1 cellular context compared by ENCODE assay signal in genomic region chr5:68452286-68452685, GRCh38.
TF ChIP-seq lines count a peak whose summit lies in the region.

No MANE protein-coding gene starts in this region.

TF ChIP-seq in K562, 482 proteins besides CTCF, POLR2A, EP300 and RAD21 (continued from another document):
- no peak for TF ChIP-seq TSHZ1 (CRISPR knock-in tag; IDR thresholded peaks at IDR 0.05)
- no peak for TF ChIP-seq GTF2E2 (tag; IDR thresholded peaks at IDR 0.05)
- no peak for TF ChIP-seq FUS (optimal IDR thresholded peaks at IDR 0.05; ENCODE audit: low read depth, low read length)
- no peak for TF ChIP-seq HNRNPK (IDR thresholded peaks at IDR 0.05; ENCODE audit: low read depth, low read length, poor library complexity, severe bottlenecking)
- no peak for TF ChIP-seq RBM14 (IDR thresholded peaks at IDR 0.05; ENCODE audit: borderline replicate concordance, insufficient read depth, low read depth, low read length)
- TF ChIP-seq ZNF354B (CRISPR knock-in tag; IDR thresholded peaks at IDR 0.05) = no peak
- no peak for TF ChIP-seq ZNF212 (CRISPR knock-in tag; IDR thresholded peaks at IDR 0.05)
- no peak for TF ChIP-seq ZNF134 (CRISPR knock-in tag; conservative IDR thresholded peaks at IDR 0.05)
- no peak for TF ChIP-seq PHB (CRISPR knock-in tag; IDR thresholded peaks at IDR 0.05)
- no peak for TF ChIP-seq TAF1 (IDR thresholded peaks at IDR 0.05; ENCODE audit: control insufficient read depth, extremely low read depth, insufficient read depth, low read length, severe bottlenecking)
- TF ChIP-seq ZNF766 (CRISPR knock-in tag; conservative IDR thresholded peaks at IDR 0.05) = 0 out of 2 replicates have a peak, but pooled peaks have one; percentile 13
- no peak for TF ChIP-seq ZBTB11 (CRISPR knock-in tag; IDR thresholded peaks at IDR 0.05)
- no peak for TF ChIP-seq ZNF444 (CRISPR knock-in tag; IDR thresholded peaks at IDR 0.05)
- TF ChIP-seq SNAPC5 (CRISPR knock-in tag; IDR thresholded peaks at IDR 0.05) = no peak
- no peak for TF ChIP-seq KDM2B (CRISPR knock-in tag; IDR thresholded peaks at IDR 0.05)
- no peak for TF ChIP-seq SIRT6 (IDR thresholded peaks at IDR 0.05; ENCODE audit: low read depth, low read length)
- no peak for TF ChIP-seq ZNF24 (IDR thresholded peaks at IDR 0.05)
- peak; percentile 86 for TF ChIP-seq MAFF (IDR thresholded peaks at IDR 0.05; ENCODE audit: low read length)
- no peak for TF ChIP-seq MED1 (CRISPR knock-in tag; IDR thresholded peaks at IDR 0.05; ENCODE audit: borderline replicate concordance)
- no peak for TF ChIP-seq RBM17 (IDR thresholded peaks at IDR 0.05; ENCODE audit: borderline replicate concordance, low read depth, low read length)
- TF ChIP-seq ZNF740 (CRISPR knock-in tag; IDR thresholded peaks at IDR 0.05) = no peak
- no peak for TF ChIP-seq ZNF740 (tag; IDR thresholded peaks at IDR 0.05)
- no peak for TF ChIP-seq E2F8 (IDR thresholded peaks at IDR 0.05; ENCODE audit: low read depth, partially characterized antibody)
- no peak for TF ChIP-seq SIN3B (IDR thresholded peaks at IDR 0.05; ENCODE audit: low read depth)
- no peak for TF ChIP-seq ZNF518B (CRISPR knock-in tag; IDR thresholded peaks at IDR 0.05)
- TF ChIP-seq DNMT1 (IDR thresholded peaks at IDR 0.05) = no peak
- no peak for TF ChIP-seq KAT7 (CRISPR knock-in tag; IDR thresholded peaks at IDR 0.05; ENCODE audit: borderline replicate concordance)
- no peak for TF ChIP-seq SMARCC2 (IDR thresholded peaks at IDR 0.05; ENCODE audit: low read depth)
- TF ChIP-seq RNF2 (IDR thresholded peaks at IDR 0.05) = no peak
- no peak for TF ChIP-seq HCFC1 (IDR thresholded peaks at IDR 0.05; ENCODE audit: low read depth, low read length)
- TF ChIP-seq NFE2L1 (tag; IDR thresholded peaks at IDR 0.05; ENCODE audit: borderline replicate concordance, low read depth) = peak; percentile 72; the same call in 1 of the 2 replicates
- no peak for TF ChIP-seq GTF2A2 (tag; IDR thresholded peaks at IDR 0.05)
- TF ChIP-seq UBTF (IDR thresholded peaks at IDR 0.05; ENCODE audit: borderline replicate concordance in 1 of 2, low read depth in 2 of 2, low read length in 2 of 2) = no peak
